ENCODE assay signal across 18 cellular contexts in the genomic region with DNA sequence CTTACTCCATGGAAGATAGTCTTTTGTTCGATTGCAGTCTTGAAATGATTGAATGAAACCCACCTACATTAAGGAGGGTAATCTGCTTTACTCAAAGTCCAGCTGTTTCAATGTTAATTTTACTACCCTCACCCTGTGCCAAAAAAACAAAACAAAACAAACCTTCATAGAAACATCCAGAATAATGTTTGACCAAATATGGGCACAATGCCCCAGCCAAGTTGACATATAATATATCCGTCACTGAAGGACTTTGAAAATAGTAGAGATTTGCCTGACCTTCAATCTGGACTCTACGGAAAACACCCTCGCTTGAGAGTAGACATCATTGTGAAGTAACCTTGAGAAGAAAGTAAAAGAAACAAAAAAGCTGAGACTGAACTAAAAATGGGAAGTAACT.
DNase-seq lines count a peak whose midpoint lies in the region; TF ChIP-seq lines count a peak whose summit lies in the region.
"Had no signal": no experiment of that assay in that cellular context is flagged by ENCODE, and none has a peak within 500 bp of the region (broad histone marks: within the 10 kb centered on the region; RNA-seq: fewer than 3 reads in every experiment).

No MANE protein-coding gene starts in this region.

- H3K9me3 ChIP-seq in Caco-2 (no peaks in the 10 kb centered on the region), neural cell (ENCODE audit: low read length) (no peaks in the 10 kb centered on the region)
- H3K9me3 ChIP-seq: A549 had no signal

- CTCF ChIA-PET in Caco-2 (lab: Charles Lee) = interaction anchor here (0.6 kb wide), 1 partner anchor 271 kb away, joined by 3 read pairs; no protein-coding TSS in a partner anchor

- H3K27me3 Mint-ChIP-seq in Caco-2 (ENCODE audit: insufficient read depth, unreplicated experiment) (no peaks in the 10 kb centered on the region), chondrocyte (ENCODE audit: low read depth) (no peaks in the 10 kb centered on the region), progenitor cell of endocrine pancreas (no peaks in the 10 kb centered on the region)

- TF ChIP-seq CTCF in Caco-2 (IDR thresholded peaks at IDR 0.05; ENCODE audit: insufficient read depth in 1 of 2, low read depth in 1 of 2, low read length in 1 of 2, severe bottlenecking in 1 of 2, unreplicated experiment in 1 of 2) (no peak), chondrocyte (IDR thresholded peaks at IDR 0.05) (no peak), neural cell (IDR thresholded peaks at IDR 0.05; ENCODE audit: poor library complexity, severe bottlenecking) (no peak), progenitor cell of endocrine pancreas (IDR thresholded peaks at IDR 0.05; ENCODE audit: unreplicated experiment) (no peak)

- TF ChIP-seq EP300 in neural cell (conservative IDR thresholded peaks at IDR 0.05; ENCODE audit: poor library complexity, severe bottlenecking) = no peak

- H3K9me2 ChIP-seq in neural cell (ENCODE audit: insufficient read depth, low read length) = no peaks in the 10 kb centered on the region

- H3K36me3 Mint-ChIP-seq in Caco-2 (ENCODE audit: insufficient read depth, unreplicated experiment) (no peaks in the 10 kb centered on the region), chondrocyte (ENCODE audit: low read depth) (no peaks in the 10 kb centered on the region), progenitor cell of endocrine pancreas (ENCODE audit: insufficient read depth) (no peaks in the 10 kb centered on the region)

- H3K27ac ChIP-seq in neural cell (ENCODE audit: low read length) = peak overlapping the region; percentile 55
- H3K27ac ChIP-seq: A549, C4-2B had no signal

- H3K27ac Mint-ChIP-seq in Caco-2 (ENCODE audit: unreplicated experiment) = peak overlapping the region; percentile 34
- H3K27ac Mint-ChIP-seq in chondrocyte (ENCODE audit: unreplicated experiment) = peak overlapping the region; percentile 85
- H3K27ac Mint-ChIP-seq in progenitor cell of endocrine pancreas = no peak overlapping the region

- no peak overlapping the region for H3K9ac ChIP-seq in neural cell (ENCODE audit: low read length)

- H3K4me2 ChIP-seq in neural cell (ENCODE audit: low read length) = no peak overlapping the region
- H3K4me2 ChIP-seq: A549 had no signal

- H3K4me3 ChIP-seq in Caco-2 (ENCODE audit: low read depth, low read length) = no peak overlapping the region
- no peak overlapping the region for H3K4me3 ChIP-seq in neural cell (ENCODE audit: low read length)
- H3K4me3 ChIP-seq: A549 had no signal

- no TSS peak for BruUV-seq in Caco-2 (replicated peaks; lab: Mats Ljungman, UMichigan)

- intact Hi-C loops in Caco-2 (cut with micrococcal nuclease; ENCODE audit: unreplicated experiment) = no loop called here

- H3K4me3 Mint-ChIP-seq in Caco-2 (ENCODE audit: unreplicated experiment) (no peak overlapping the region), chondrocyte (ENCODE audit: unreplicated experiment) (no peak overlapping the region), progenitor cell of endocrine pancreas (ENCODE audit: low read depth) (no peak overlapping the region)

- H3F3A ChIP-seq in neural cell (ENCODE audit: insufficient read depth, low read length, poor library complexity, severe bottlenecking) = peaks cover 3% of the 10 kb centered on the region

- H2AFZ ChIP-seq in neural cell (ENCODE audit: low read depth, low read length) = no peak overlapping the region

- POLR2A ChIA-PET in Caco-2 (lab: Charles Lee) = no interaction called here

- H3K36me3 ChIP-seq in Caco-2 (ENCODE audit: control insufficient read depth, insufficient read depth, low read length) = no peaks in the 10 kb centered on the region
- H3K36me3 ChIP-seq in neural cell (ENCODE audit: insufficient read depth, low read length) = no peaks in the 10 kb centered on the region

- no peak for TF ChIP-seq RAD21 in neural cell (conservative IDR thresholded peaks at IDR 0.05)

- no peaks in the 10 kb centered on the region for H4K20me1 ChIP-seq in neural cell (ENCODE audit: insufficient read depth)

- H3K9me3 Mint-ChIP-seq in Caco-2 (ENCODE audit: unreplicated experiment) (peaks cover 31% of the 10 kb centered on the region), chondrocyte (ENCODE audit: low read depth) (no peaks in the 10 kb centered on the region), progenitor cell of endocrine pancreas (ENCODE audit: low read depth) (no peaks in the 10 kb centered on the region)

- peaks cover 17% of the 10 kb centered on the region for H3K4me1 ChIP-seq in Caco-2
- H3K4me1 ChIP-seq: A549 had no signal

- H3K79me2 ChIP-seq in neural cell (replicated peaks; ENCODE audit: insufficient read depth, low read length) = no peaks in the 10 kb centered on the region

- H3K27me3 ChIP-seq in Caco-2 (replicated peaks; ENCODE audit: control insufficient read depth, insufficient read depth, low read length) (no peaks in the 10 kb centered on the region), neural cell (ENCODE audit: insufficient read depth, low read depth, low read length) (no peaks in the 10 kb centered on the region)

- DNase-seq in Caco-2 = no peak
- DNase-seq in NCI-H460 (ENCODE audit: extremely low read depth, low read depth) = peak; percentile 41
- no peak for DNase-seq in chondrocyte (ENCODE audit: low spot score)
- DNase-seq in foreskin melanocyte = no peak
- no peak for DNase-seq in progenitor cell of endocrine pancreas (ENCODE audit: low spot score, unreplicated experiment)
- no peak for DNase-seq in stimulated activated CD4-positive, alpha-beta T cell treated with anti-CD3 and anti-CD28 coated beads, Interleukin-4, amount 100 ng/mL, for 24 hours
- DNase-seq: EL, IMR-90, Karpas-422, NCI-H1105 treated with DMSO at 0.1 percent for 48 hours, NCI-H1694 treated with DMSO at 0.1 percent for 48 hours, NCI-H2107, NCI-H226, NCI-H526, RPMI8226 had no signal

- H3K4me1 Mint-ChIP-seq in Caco-2 (ENCODE audit: low read depth, unreplicated experiment) (peaks cover 12% of the 10 kb centered on the region), chondrocyte (ENCODE audit: low read depth) (peaks cover 33% of the 10 kb centered on the region), progenitor cell of endocrine pancreas (ENCODE audit: low read depth) (no peaks in the 10 kb centered on the region)

TF ChIP-seq in neural cell, 6 proteins besides CTCF, POLR2A, EP300 and RAD21:
- no peak for TF ChIP-seq EZH2 (IDR thresholded peaks at IDR 0.05; ENCODE audit: borderline replicate concordance, insufficient read depth, low read length, poor library complexity, severe bottlenecking)
- no peak for TF ChIP-seq REST (IDR thresholded peaks at IDR 0.05; ENCODE audit: borderline replicate concordance)
- no peak for TF ChIP-seq MXI1 (conservative IDR thresholded peaks at IDR 0.05; ENCODE audit: poor library complexity, severe bottlenecking)
- TF ChIP-seq TAF1 (IDR thresholded peaks at IDR 0.05; ENCODE audit: low read depth) = no peak
- no peak for TF ChIP-seq POLR2AphosphoS5 (IDR thresholded peaks at IDR 0.05)
- no peak for TF ChIP-seq SMC3 (conservative IDR thresholded peaks at IDR 0.05; ENCODE audit: poor library complexity)
